In the genomic region with DNA sequence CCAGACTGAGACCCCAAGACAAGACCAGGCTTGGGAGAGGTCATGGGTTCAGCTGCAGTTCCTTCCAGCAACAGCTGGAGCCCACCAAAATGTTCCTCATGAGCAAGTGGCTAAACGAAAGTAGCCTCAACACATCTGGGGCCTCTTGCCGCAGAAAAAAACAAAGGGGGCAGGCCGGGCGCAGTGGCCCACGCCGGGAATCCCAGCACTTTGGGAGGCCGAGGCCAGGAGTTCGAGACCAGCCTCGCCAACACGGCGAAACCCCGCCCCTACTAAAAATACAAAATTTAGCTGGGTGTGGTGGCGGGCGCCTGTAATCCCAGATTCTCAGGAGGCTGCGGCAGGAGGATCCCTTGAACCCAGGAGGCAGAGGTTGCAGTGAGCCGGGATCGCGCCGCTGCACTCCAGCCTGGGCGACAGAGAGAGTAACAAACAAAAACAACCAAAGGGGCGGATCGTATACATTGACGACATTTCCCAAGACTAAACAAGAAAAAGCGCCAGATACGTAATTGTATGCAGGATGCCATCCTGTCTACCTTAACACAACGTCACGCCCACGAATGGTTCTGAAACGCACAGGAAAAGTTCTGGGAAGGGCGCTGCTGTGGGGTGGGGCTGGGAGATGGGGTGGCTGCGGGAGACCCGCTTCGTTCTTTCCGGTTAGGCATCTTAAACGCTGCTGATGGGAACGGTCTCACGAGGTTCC, we compare ENCODE assay signal across 1 cellular context.
TF ChIP-seq lines count a peak whose summit lies in the region.

No MANE protein-coding gene starts in this region.

TF ChIP-seq in HepG2, 621 proteins besides CTCF, POLR2A, EP300 and RAD21:
- peak; percentile 66 for TF ChIP-seq ZBTB38 (CRISPR knock-in tag; IDR thresholded peaks at IDR 0.05)
- no peak for TF ChIP-seq ADNP (CRISPR knock-in tag; IDR thresholded peaks at IDR 0.05)
- TF ChIP-seq HOXA3 (CRISPR knock-in tag; IDR thresholded peaks at IDR 0.05) = 0 out of 2 replicates have a peak, but pooled peaks have one; percentile 11
- no peak for TF ChIP-seq HMGA1 (CRISPR knock-in tag; conservative IDR thresholded peaks at IDR 0.05)
- TF ChIP-seq SAP130 (CRISPR knock-in tag; IDR thresholded peaks at IDR 0.05; ENCODE audit: low read depth) = 0 out of 2 replicates have a peak, but pooled peaks have one; percentile 1
